In genomic region chr7:112190120-112190519, GRCh38 we compare ENCODE assay signal across 28 cellular contexts.
"Had no signal": no experiment of that assay in that cellular context is flagged by ENCODE, and none has a peak within 500 bp of the region (broad histone marks: within the 10 kb centered on the region; RNA-seq: fewer than 3 reads in every experiment).

No MANE protein-coding gene starts in this region.

- H3K36me3 ChIP-seq: left ventricle myocardium inferior, lower lobe of right lung, neural progenitor cell, right lobe of liver, suprapubic skin, transverse colon, vagina had no signal

- ATAC-seq: left colon; lower lobe of right lung; mucosa of descending colon; right lobe of liver; stimulated activated naive CD8-positive, alpha-beta T cell treated with anti-CD3 and anti-CD28 coated beads, Interleukin-15, amount 100 ng/mL, for 72 hours had no signal

- H3K9me3 ChIP-seq: lower lobe of right lung, mucosa of descending colon, right lobe of liver, suprapubic skin, transverse colon, vagina had no signal

- H3K4me1 Mint-ChIP-seq: immature natural killer cell; naive B cell; stimulated activated naive CD8-positive, alpha-beta T cell treated with anti-CD3 and anti-CD28 coated beads, Interleukin-15, amount 100 ng/mL, for 72 hours had no signal

- H3K4me3 ChIP-seq: left ventricle myocardium inferior, lower lobe of right lung, mucosa of descending colon, neural progenitor cell, right lobe of liver, suprapubic skin, transverse colon, vagina had no signal

- FAIRE-seq: colon, frontal cortex, small intestine had no signal

- H3K27ac ChIP-seq: left ventricle myocardium inferior, lower lobe of right lung, neural progenitor cell, parathyroid adenoma, right lobe of liver, suprapubic skin, transverse colon, vagina had no signal

- H3K27ac Mint-ChIP-seq: immature natural killer cell; mesothelial cell of epicardium; natural killer cell treated with Interleukin-12 subunit alpha and Interleukin-12 subunit beta and Interleukin-15 and Interleukin-18, amount 100 ng/mL, for 72 hours; neural progenitor cell; progenitor cell of endocrine pancreas; stimulated activated naive CD8-positive, alpha-beta T cell treated with anti-CD3 and anti-CD28 coated beads, Interleukin-15, amount 100 ng/mL, for 72 hours had no signal

- H3K9ac ChIP-seq: neural progenitor cell, parathyroid adenoma had no signal

- H3K4me2 ChIP-seq: neural progenitor cell had no signal

- H3K4me1 ChIP-seq: neural progenitor cell, parathyroid adenoma had no signal

- H3K36me3 Mint-ChIP-seq: immature natural killer cell; mesothelial cell of epicardium; naive B cell; natural killer cell treated with Interleukin-12 subunit alpha and Interleukin-12 subunit beta and Interleukin-15 and Interleukin-18, amount 100 ng/mL, for 72 hours had no signal

- H3K27me3 Mint-ChIP-seq: progenitor cell of endocrine pancreas had no signal

- H3K4me3 Mint-ChIP-seq: immature natural killer cell; mesothelial cell of epicardium; naive B cell; natural killer cell treated with Interleukin-12 subunit alpha and Interleukin-12 subunit beta and Interleukin-15 and Interleukin-18, amount 100 ng/mL, for 72 hours; neural progenitor cell; stimulated activated naive CD8-positive, alpha-beta T cell treated with anti-CD3 and anti-CD28 coated beads, Interleukin-15, amount 100 ng/mL, for 72 hours had no signal

- H3K27me3 ChIP-seq: neural progenitor cell, right lobe of liver, suprapubic skin, transverse colon, vagina had no signal

- H2AFZ ChIP-seq: neural progenitor cell, parathyroid adenoma had no signal

- H3K79me2 ChIP-seq: parathyroid adenoma had no signal

- DNase-seq: effector memory CD4-positive, alpha-beta T cell; hypothalamus; immature natural killer cell; islet precursor cell; kidney glomerular epithelial cell; left colon; left ventricle myocardium inferior; lower lobe of right lung; mucosa of descending colon; naive B cell; right lobe of liver; small intestine; stimulated activated CD4-positive, alpha-beta T cell treated with anti-CD3 and anti-CD28 coated beads, Interleukin-12 subunit alpha, Interleukin-12 subunit beta, amount 100 ng/mL, for 4 hours; stimulated activated CD4-positive, alpha-beta T cell treated with anti-CD3 and anti-CD28 coated beads, Interleukin-1b, Interleukin-23, amount 100 ng/mL, for 48 hours; stimulated activated CD4-positive, alpha-beta T cell treated with anti-CD3 and anti-CD28 coated beads, Interleukin-4, amount 100 ng/mL, for 1 hour; stimulated activated CD8-positive, alpha-beta memory T cell treated with anti-CD3 and anti-CD28 coated beads, Interleukin-4, amount 100 ng/mL, for 48 hours; stimulated activated naive CD4-positive, alpha-beta T cell; stimulated activated naive CD8-positive, alpha-beta T cell treated with anti-CD3 and anti-CD28 coated beads, Interleukin-15, amount 100 ng/mL, for 72 hours; transverse colon had no signal

- H3K9me3 Mint-ChIP-seq: natural killer cell treated with Interleukin-12 subunit alpha and Interleukin-12 subunit beta and Interleukin-15 and Interleukin-18, amount 100 ng/mL, for 72 hours had no signal
